17 cellular contexts compared by ENCODE assay signal in the genomic region with DNA sequence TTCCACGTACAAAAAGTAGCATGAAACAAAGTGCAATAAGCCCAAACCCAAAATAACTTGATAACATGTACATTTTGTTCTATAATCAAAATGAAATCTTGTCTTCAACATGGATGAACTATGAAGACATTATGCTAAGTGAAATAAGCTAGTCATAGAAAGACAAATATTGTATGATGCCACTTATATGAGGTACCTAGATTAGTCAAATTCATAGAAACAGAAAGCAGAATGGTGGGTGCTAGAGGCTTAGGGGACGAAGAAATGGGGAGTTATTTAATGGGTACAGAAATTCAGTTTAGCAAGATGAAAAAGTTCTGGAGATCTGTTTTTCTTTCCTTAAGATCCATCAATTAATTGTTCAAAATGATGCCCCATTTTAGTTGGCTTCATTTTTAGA. TPM values are rescaled to one million over a fixed set of nuclear protein-coding genes. Genes with fewer than 3 reads are reported as not detected.
DNase-seq lines count a peak whose midpoint lies in the region; ATAC-seq lines count a peak whose summit lies in the region.
"Had no signal": no experiment of that assay in that cellular context is flagged by ENCODE, and none has a peak within 500 bp of the region (broad histone marks: within the 10 kb centered on the region; RNA-seq: fewer than 3 reads in every experiment).

No MANE protein-coding gene starts in this region.

- no peaks in the 10 kb centered on the region for H3K27me3 Mint-ChIP-seq in activated T-helper 17 cell treated with anti-CD3 and anti-CD28 coated beads, Interleukin-2, amount 50 U/mL, for 72 hours

- ATAC-seq in activated CD4-positive, CD25-positive, alpha-beta regulatory T cell treated with anti-CD3 and anti-CD28 coated beads, Interleukin-2, amount 50 U/mL, for 24 hours: peak; percentile 82 to 84
- ATAC-seq in activated naive CD4-positive, alpha-beta T cell treated with anti-CD3 and anti-CD28 coated beads, Interleukin-2, amount 50 U/mL, for 72 hours: peak; percentile 88 to 90
- ATAC-seq in activated T-helper 17 cell treated with anti-CD3 and anti-CD28 coated beads, Interleukin-2, amount 50 U/mL, for 72 hours (replicated peaks): peak; percentile 85
- peak; percentile 68 for ATAC-seq in stimulated activated naive CD8-positive, alpha-beta T cell treated with anti-CD3 and anti-CD28 coated beads, Interleukin-15, Interleukin-2, amounts not matched to agents 100 U/mL and 50 U/mL, for 24 hours
- ATAC-seq: GM12878, PC-3 had no signal

- no peaks in the 10 kb centered on the region for H3K9me3 Mint-ChIP-seq in activated naive CD4-positive, alpha-beta T cell treated with anti-CD3 and anti-CD28 coated beads, Interleukin-2, amount 50 U/mL, for 72 hours
- H3K9me3 Mint-ChIP-seq in activated T-helper 17 cell treated with anti-CD3 and anti-CD28 coated beads, Interleukin-2, amount 50 U/mL, for 72 hours: no peaks in the 10 kb centered on the region

- no peak for DNase-seq in activated CD4-positive, CD25-positive, alpha-beta regulatory T cell treated with anti-CD3 and anti-CD28 coated beads, Interleukin-2, amount 50 U/mL, for 72 hours
- no peak for DNase-seq in activated naive CD4-positive, alpha-beta T cell treated with anti-CD3 and anti-CD28 coated beads, Interleukin-2, amount 50 U/mL, for 72 hours (ENCODE audit: low spot score in 2 of 2)
- DNase-seq in activated naive CD4-positive, alpha-beta T cell treated with Interleukin-2 at 50 U/mL for 16 hours: no peak
- DNase-seq in stimulated activated naive CD8-positive, alpha-beta T cell treated with anti-CD3 and anti-CD28 coated beads, Interleukin-15, Interleukin-2, amounts not matched to agents 100 U/mL and 50 U/mL, for 24 hours: no peak
- DNase-seq in NCI-H526 (lab: John Stamatoyannopoulos, UW) (no peak), AG20443 (ENCODE audit: low spot score) (no peak)
- DNase-seq: Calu3, GM23248, MV-4-11, NCI-H1417 treated with DMSO at 0.1 percent for 48 hours, NCI-H2081, NCI-H2227 treated with DMSO at 0.1 percent for 48 hours, NCI-H524 treated with DMSO at 0.1 percent for 48 hours, PC-3 had no signal

- H3K36me3 Mint-ChIP-seq in activated naive CD4-positive, alpha-beta T cell treated with anti-CD3 and anti-CD28 coated beads, Interleukin-2, amount 50 U/mL, for 72 hours: no peaks in the 10 kb centered on the region
- no peaks in the 10 kb centered on the region for H3K36me3 Mint-ChIP-seq in activated T-helper 17 cell treated with anti-CD3 and anti-CD28 coated beads, Interleukin-2, amount 50 U/mL, for 72 hours (ENCODE audit: low read depth)

- H3K4me3 Mint-ChIP-seq in activated T-helper 17 cell treated with anti-CD3 and anti-CD28 coated beads, Interleukin-2, amount 50 U/mL, for 72 hours: peak overlapping the region; percentile 54

- H3K27ac Mint-ChIP-seq in activated naive CD4-positive, alpha-beta T cell treated with anti-CD3 and anti-CD28 coated beads, Interleukin-2, amount 50 U/mL, for 72 hours: peak overlapping the region; percentile 48 to 82
- H3K27ac Mint-ChIP-seq in activated T-helper 17 cell treated with anti-CD3 and anti-CD28 coated beads, Interleukin-2, amount 50 U/mL, for 72 hours: peak overlapping the region; percentile 33

- H3K4me1 Mint-ChIP-seq in activated T-helper 17 cell treated with anti-CD3 and anti-CD28 coated beads, Interleukin-2, amount 50 U/mL, for 72 hours: peaks cover 31% of the 10 kb centered on the region

RNA-seq across cellular contexts. Expression of a gene that starts 7.5 kb away (rescaled TPM):
- 10 to 100 TPM; 10.8 to 20.8 TPM for total RNA-seq in activated naive CD4-positive, alpha-beta T cell treated with anti-CD3 and anti-CD28 coated beads, Interleukin-2, amount 50 U/mL, for 72 hours
- 1 to 10 TPM; 5.1 to 7.9 TPM for total RNA-seq in activated T-helper 17 cell treated with anti-CD3 and anti-CD28 coated beads, Interleukin-2, amount 50 U/mL, for 72 hours
